ENCODE assay signal across 8 cellular contexts in genomic region chr6:16236648-16237199, GRCh38. TPM values are rescaled to one million over a fixed set of nuclear protein-coding genes. Genes with fewer than 3 reads are reported as not detected.
A peak's percentile ranks its signal among the peaks of the same experiment; 100 is the strongest.
DNase-seq lines count a peak whose midpoint lies in the region; ATAC-seq and TF ChIP-seq lines count a peak whose summit lies in the region.

No MANE protein-coding gene starts in this region.

- H3K9me3 ChIP-seq in effector memory CD4-positive, alpha-beta T cell (ENCODE audit: control insufficient read depth, low read length) = no peaks in the 10 kb centered on the region

- no peaks in the 10 kb centered on the region for H3K36me3 ChIP-seq in effector memory CD4-positive, alpha-beta T cell (ENCODE audit: control insufficient read depth, insufficient read depth, low read length)

- H3K27ac Mint-ChIP-seq in MCF 10A (ENCODE audit: low read depth, unreplicated experiment) (no peak overlapping the region), natural killer cell (peak overlapping the region in 1 of 2 donors; percentile 9)

- CTCF ChIA-PET in MCF 10A (lab: Yijun Ruan, JAX) = interaction anchor here (0.6 to 4.3 kb wide), 5 partner anchors 31 to 1185 kb away, joined by 3 to 19 read pairs (median 3); no protein-coding TSS in a partner anchor

- POLR2A ChIA-PET in MCF 10A (lab: Yijun Ruan, JAX) = interaction anchor here (0.7 to 1.3 kb wide), 3 partner anchors 41 to 796 kb away, joined by 3 to 5 read pairs (median 3); no protein-coding TSS in a partner anchor

- H3K4me1 Mint-ChIP-seq in MCF 10A (ENCODE audit: insufficient read depth, unreplicated experiment) (peaks cover 25% of the 10 kb centered on the region), natural killer cell (peaks cover 23 to 31% of the 10 kb centered on the region in 2 donors)

- H3K27me3 ChIP-seq in effector memory CD4-positive, alpha-beta T cell (replicated peaks; ENCODE audit: control insufficient read depth, insufficient read depth, low read length, poor library complexity, severe bottlenecking) = peaks cover 7% of the 10 kb centered on the region

- intact Hi-C loops in MCF 10A (cut with micrococcal nuclease) (no loop called here), natural killer cell (cut with micrococcal nuclease) (no loop called here)

- H3K4me3 ChIP-seq in effector memory CD4-positive, alpha-beta T cell (ENCODE audit: insufficient read depth, low read depth, low read length, poor library complexity, severe bottlenecking) = no peak overlapping the region

- H3K4me3 Mint-ChIP-seq in MCF 10A (ENCODE audit: unreplicated experiment) (peak overlapping the region; percentile 1), natural killer cell (peak overlapping the region; percentile 58)

- no TSS peak for BruUV-seq in MCF 10A (replicated peaks; lab: Mats Ljungman, UMichigan)

- TF ChIP-seq CTCF in MCF 10A (IDR thresholded peaks at IDR 0.05; ENCODE audit: unreplicated experiment) = no peak
- TF ChIP-seq CTCF in natural killer cell (IDR thresholded peaks at IDR 0.05) = no peak

- peak; percentile 53 for ATAC-seq in GM19043 (IDR thresholded peaks at IDR 0.05; ENCODE audit: low read depth, unreplicated experiment)
- no peak for ATAC-seq in natural killer cell

- H3K36me3 Mint-ChIP-seq in MCF 10A (ENCODE audit: insufficient read depth, unreplicated experiment) = no peaks in the 10 kb centered on the region
- H3K36me3 Mint-ChIP-seq in natural killer cell = no peaks in the 10 kb centered on the region

- H3K4me1 ChIP-seq in effector memory CD4-positive, alpha-beta T cell (ENCODE audit: control insufficient read depth, insufficient read depth, low read length, poor library complexity, severe bottlenecking) = no peaks in the 10 kb centered on the region

- H3K27me3 Mint-ChIP-seq in MCF 10A (ENCODE audit: insufficient read depth, unreplicated experiment) (no peaks in the 10 kb centered on the region), natural killer cell (ENCODE audit: low read depth in 2 of 2) (peaks cover 27 to 37% of the 10 kb centered on the region in 2 donors)

- peak; percentile 39 for DNase-seq in AG08395 (ENCODE audit: low spot score)
- DNase-seq in KG1 (lab: John Stamatoyannopoulos, UW) = peak; percentile 31
- DNase-seq in MCF 10A (ENCODE audit: unreplicated experiment) = peak; percentile 28
- DNase-seq in natural killer cell = no peak
- no peak for DNase-seq in effector memory CD4-positive, alpha-beta T cell
- no peak for DNase-seq in HuH-7.5 (ENCODE audit: low spot score)
- DNase-seq in NCI-H1694 treated with DMSO at 0.1 percent for 48 hours (lab: John Stamatoyannopoulos, UW) = no peak

- H3K9me3 Mint-ChIP-seq in MCF 10A (ENCODE audit: unreplicated experiment) (no peaks in the 10 kb centered on the region), natural killer cell (no peaks in the 10 kb centered on the region)

- no peak overlapping the region for H3K27ac ChIP-seq in effector memory CD4-positive, alpha-beta T cell (ENCODE audit: insufficient read depth, low read length, poor library complexity, severe bottlenecking)

RNA-seq across cellular contexts. Expression of gene GMPR, which starts 1.7 kb away (rescaled TPM):
- total RNA-seq in MCF 10A (2022) = 1.9 and 3.0 TPM in 2 replicates
- total RNA-seq in natural killer cell = 1 to 10 TPM in 2 of 3 donors, under 1 TPM in 1; 0.95 to 3.4 (median 3.2) TPM

Comparison
In these comparisons a context has a peak if more than half of its experiments do, and no peak if none do; other contexts are left out.
1. DNase-seq: peak in AG08395 (single experiment), KG1 (single experiment) and MCF 10A (single experiment); none in natural killer cell (single experiment), effector memory CD4-positive, alpha-beta T cell (0 of 3), HuH-7.5 (single experiment) and NCI-H1694 treated with DMSO at 0.1 percent for 48 hours (single experiment).